Comparison of ENCODE assay signal across 28 cellular contexts in the genomic region with DNA sequence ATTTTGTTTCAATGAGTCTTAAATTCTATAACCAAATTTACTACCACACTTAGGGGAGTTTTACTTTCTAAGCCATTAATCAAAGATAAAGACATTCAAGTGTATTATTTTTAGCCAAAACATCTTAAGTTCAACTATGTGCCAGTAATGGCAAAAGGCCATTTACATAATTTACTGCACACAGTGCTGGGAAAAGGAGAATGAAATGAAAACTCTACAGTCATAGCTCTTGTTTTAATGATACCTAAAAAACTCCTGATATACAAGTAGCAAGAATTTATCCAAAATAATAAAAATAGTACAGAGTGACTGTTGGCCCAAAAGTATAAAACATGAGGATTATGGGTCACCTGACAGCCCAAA. TPM values are rescaled to one million over a fixed set of nuclear protein-coding genes. Genes with fewer than 3 reads are reported as not detected.
A peak's percentile ranks its signal among the peaks of the same experiment; 100 is the strongest.
DNase-seq lines count a peak whose midpoint lies in the region; ATAC-seq lines count a peak whose summit lies in the region.
"Had no signal": no experiment of that assay in that cellular context is flagged by ENCODE, and none has a peak within 500 bp of the region (broad histone marks: within the 10 kb centered on the region; RNA-seq: fewer than 3 reads in every experiment).

No MANE protein-coding gene starts in this region.

- peak overlapping the region; percentile 7 for H3K27ac Mint-ChIP-seq in activated T-cell treated with anti-CD3 and anti-CD28 coated beads, Interleukin-2, amount 50 U/mL, for 72 hours
- H3K27ac Mint-ChIP-seq in stimulated activated memory B cell treated with anti-CD40 and anti-IgM and Interleukin-4, amounts not matched to agents 10 μg/mL and 1 μg/mL and 100 μg/mL, for 72 hours = peak overlapping the region; percentile 11
- H3K27ac Mint-ChIP-seq: HFFc6 had no signal

- no peak for DNase-seq in activated T-cell treated with anti-CD3 and anti-CD28 coated beads, Interleukin-2, amount 50 U/mL, for 72 hours
- DNase-seq in activated T-cell treated with anti-CD3 and anti-CD28 coated beads for 4 hours (no peak), fibroblast of peridontal ligament (ENCODE audit: extremely low read depth) (peak; percentile 18), T-helper 2 cell (no peak), NCI-H1417 (lab: John Stamatoyannopoulos, UW) (no peak)
- DNase-seq: activated CD4-positive, alpha-beta T cell treated with anti-CD3 and anti-CD28 coated beads, Interleukin-2, amount 50 U/mL, for 48 hours; activated CD8-positive, alpha-beta memory T cell treated with anti-CD3 and anti-CD28 coated beads, Interleukin-2, amount 50 U/mL, for 4 hours; activated naive CD8-positive, alpha-beta T cell treated with anti-CD3 and anti-CD28 coated beads, Interleukin-2, amount 10 ng/mL, durations not matched to agents 7 days and 5 days; DND-41; GOT3; HFFc6; immature natural killer cell; MM.1S; NCI-H2029 treated with DMSO at 0.1 percent for 48 hours; NCI-H774; right lobe of liver; stimulated activated CD4-positive, alpha-beta T cell treated with anti-CD3 and anti-CD28 coated beads, Interleukin-4, amount 100 ng/mL, for 4 hours; stimulated activated naive CD4-positive, alpha-beta T cell; thyroid gland had no signal

- H3K36me3 Mint-ChIP-seq in activated T-cell treated with anti-CD3 and anti-CD28 coated beads, Interleukin-2, amount 50 U/mL, for 72 hours (ENCODE audit: insufficient read depth in 2 of 2) = peaks cover 4 to 8% of the 10 kb centered on the region in 2 donors
- peaks cover 80% of the 10 kb centered on the region for H3K36me3 Mint-ChIP-seq in stimulated activated memory B cell treated with anti-CD40 and anti-IgM and Interleukin-4, amounts not matched to agents 10 μg/mL and 1 μg/mL and 100 μg/mL, for 72 hours

- no peak for ATAC-seq in activated T-cell treated with anti-CD3 and anti-CD28 coated beads, Interleukin-2, amount 50 U/mL, for 72 hours (replicated peaks in 1 of 2)
- no peak for ATAC-seq in stimulated activated memory B cell treated with anti-CD40 and anti-IgM and Interleukin-4, amounts not matched to agents 10 μg/mL and 1 μg/mL and 100 μg/mL, for 72 hours
- no peak for ATAC-seq in HG03378 (IDR thresholded peaks at IDR 0.05; ENCODE audit: unreplicated experiment)
- ATAC-seq: activated CD4-positive, CD25-positive, alpha-beta regulatory T cell treated with anti-CD3 and anti-CD28 coated beads, Interleukin-2, amount 50 U/mL, for 24 hours; GM12878; right lobe of liver had no signal

- H3K9me3 Mint-ChIP-seq in activated T-cell treated with anti-CD3 and anti-CD28 coated beads, Interleukin-2, amount 50 U/mL, for 72 hours = no peaks in the 10 kb centered on the region
- no peaks in the 10 kb centered on the region for H3K9me3 Mint-ChIP-seq in stimulated activated memory B cell treated with anti-CD40 and anti-IgM and Interleukin-4, amounts not matched to agents 10 μg/mL and 1 μg/mL and 100 μg/mL, for 72 hours
- H3K9me3 Mint-ChIP-seq: activated naive CD8-positive, alpha-beta T cell treated with anti-CD3 and anti-CD28 coated beads, Interleukin-2, amount 10 ng/mL, durations not matched to agents 7 days and 5 days; HFFc6; immature natural killer cell had no signal

- peak overlapping the region; percentile 47 for H3K27ac ChIP-seq in angular gyrus (ENCODE audit: low read depth, low read length)
- H3K27ac ChIP-seq: 22Rv1, HL-60, KMS-11, right lobe of liver, SK-N-MC, thyroid gland had no signal

- H3K4me1 Mint-ChIP-seq in activated T-cell treated with anti-CD3 and anti-CD28 coated beads, Interleukin-2, amount 50 U/mL, for 72 hours (ENCODE audit: low read depth) = peaks cover 13% of the 10 kb centered on the region
- no peaks in the 10 kb centered on the region for H3K4me1 Mint-ChIP-seq in stimulated activated memory B cell treated with anti-CD40 and anti-IgM and Interleukin-4, amounts not matched to agents 10 μg/mL and 1 μg/mL and 100 μg/mL, for 72 hours
- H3K4me1 Mint-ChIP-seq: immature natural killer cell had no signal

- no peak overlapping the region for H3K4me3 Mint-ChIP-seq in activated T-cell treated with anti-CD3 and anti-CD28 coated beads, Interleukin-2, amount 50 U/mL, for 72 hours
- no peak overlapping the region for H3K4me3 Mint-ChIP-seq in stimulated activated memory B cell treated with anti-CD40 and anti-IgM and Interleukin-4, amounts not matched to agents 10 μg/mL and 1 μg/mL and 100 μg/mL, for 72 hours
- H3K4me3 Mint-ChIP-seq: activated naive CD8-positive, alpha-beta T cell treated with anti-CD3 and anti-CD28 coated beads, Interleukin-2, amount 10 ng/mL, durations not matched to agents 7 days and 5 days; HFFc6; immature natural killer cell had no signal

- no peaks in the 10 kb centered on the region for H3K27me3 Mint-ChIP-seq in activated T-cell treated with anti-CD3 and anti-CD28 coated beads, Interleukin-2, amount 50 U/mL, for 72 hours (ENCODE audit: low read depth)
- H3K27me3 Mint-ChIP-seq in stimulated activated memory B cell treated with anti-CD40 and anti-IgM and Interleukin-4, amounts not matched to agents 10 μg/mL and 1 μg/mL and 100 μg/mL, for 72 hours = no peaks in the 10 kb centered on the region
- H3K27me3 Mint-ChIP-seq: activated naive CD8-positive, alpha-beta T cell treated with anti-CD3 and anti-CD28 coated beads, Interleukin-2, amount 10 ng/mL, durations not matched to agents 7 days and 5 days had no signal

RNA-seq across cellular contexts. Expression of gene C1orf198, which starts 42.4 kb away (rescaled TPM):
- total RNA-seq in activated T-cell treated with anti-CD3 and anti-CD28 coated beads, Interleukin-2, amount 50 U/mL, for 72 hours = 1 to 10 TPM; 5.4 to 7.6 TPM
